10 cellular contexts compared by ENCODE assay signal in the genomic region with DNA sequence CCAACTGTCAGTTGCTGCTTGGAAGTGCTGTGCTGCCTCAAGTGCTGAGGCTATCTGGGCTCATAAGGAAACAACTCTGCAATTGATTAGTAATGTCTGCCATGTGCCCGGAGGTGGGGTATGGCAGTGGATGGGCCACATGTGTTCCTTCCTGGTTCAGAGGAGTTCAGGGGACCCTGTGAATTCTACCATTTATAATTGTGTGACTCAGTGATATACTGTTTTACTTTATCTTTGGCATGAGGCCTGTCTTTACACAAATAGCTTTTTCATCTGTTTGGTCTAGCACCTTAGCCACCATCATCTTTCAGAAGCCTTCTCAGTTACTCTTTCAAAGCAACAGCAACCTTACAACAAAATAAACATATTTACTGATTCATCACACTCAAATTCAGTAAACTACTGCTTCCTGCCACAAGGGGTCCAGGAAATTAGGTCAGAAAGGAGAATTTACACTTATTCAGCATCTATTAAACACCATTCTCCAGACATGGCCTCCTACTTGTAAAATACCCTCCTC. TPM values are rescaled to one million over a fixed set of nuclear protein-coding genes. Genes with fewer than 3 reads are reported as not detected.
A peak's percentile ranks its signal among the peaks of the same experiment; 100 is the strongest.
DNase-seq lines count a peak whose midpoint lies in the region; ATAC-seq, FAIRE-seq and TF ChIP-seq lines count a peak whose summit lies in the region.
"Had no signal": no experiment of that assay in that cellular context is flagged by ENCODE, and none has a peak within 500 bp of the region (broad histone marks: within the 10 kb centered on the region; RNA-seq: fewer than 3 reads in every experiment).

No MANE protein-coding gene starts in this region.

- peak; percentile 22 for TF ChIP-seq CTCF in CD4-positive, alpha-beta T cell (IDR thresholded peaks at IDR 0.05)
- TF ChIP-seq CTCF in K562 (IDR thresholded peaks at IDR 0.05 in 2 of 3, conservative IDR thresholded peaks at IDR 0.05 in 1 of 3; ENCODE audit: insufficient read depth in 2 of 3, low read depth in 1 of 3, low read length in 3 of 3) = peak; percentile 16 to 48 (median 35); a peak in 4 of 6 replicates

- no peaks in the 10 kb centered on the region for H3K4me1 Mint-ChIP-seq in CD4-positive, alpha-beta T cell (ENCODE audit: low read depth)
- H3K4me1 Mint-ChIP-seq in activated T-helper 2 cell treated with anti-CD3 and anti-CD28 coated beads, Interferon-gamma antibody, Interleukin-2, Interleukin-4, amounts not matched to agents 10 μg/mL and 5 μg/mL and 100 μg/mL, durations not matched to agents 14 hours and 24 hours and 36 hours (ENCODE audit: low read depth) = peaks cover 2% of the 10 kb centered on the region
- H3K4me1 Mint-ChIP-seq: stimulated activated memory B cell treated with anti-CD40 and anti-IgM and Interleukin-4, amounts not matched to agents 10 μg/mL and 1 μg/mL and 100 μg/mL, for 72 hours had no signal

- H3K9ac ChIP-seq in K562 (ENCODE audit: insufficient read depth in 1 of 2, low read depth in 2 of 2, low read length in 2 of 2) = no peak overlapping the region
- H3K9ac ChIP-seq in mesendoderm (ENCODE audit: low read length) = no peak overlapping the region

- intact Hi-C loops in CD4-positive, alpha-beta T cell (cut with DNase I, micrococcal nuclease) = no loop called here
- intact Hi-C loops in K562 (cut with micrococcal nuclease) = no loop called here
- intact Hi-C loops in activated T-helper 2 cell treated with anti-CD3 and anti-CD28 coated beads, Interferon-gamma antibody, Interleukin-2, Interleukin-4, amounts not matched to agents 10 μg/mL and 5 μg/mL and 100 μg/mL, durations not matched to agents 14 hours and 24 hours and 36 hours (cut with micrococcal nuclease) = no loop called here

- H3K4me2 ChIP-seq in K562 (ENCODE audit: insufficient read depth, low read length) (no peak overlapping the region; the same call in 1 of the 2 replicates), mesendoderm (ENCODE audit: low read length) (no peak overlapping the region)

- H2AFZ ChIP-seq in K562 (ENCODE audit: low read depth, low read length) = peak overlapping the region; percentile 79

- CTCF ChIA-PET in CD4-positive, alpha-beta T cell (lab: Charles Lee) = interaction anchor here (1.2 to 1.4 kb wide), 2 partner anchors 8 to 32 kb away, joined by 3 read pairs; no protein-coding TSS in a partner anchor
- CTCF ChIA-PET in K562 (lab: Yijun Ruan, JAX; ENCODE audit: low intra/inter-chr PET ratio) = no interaction called here

- no peaks in the 10 kb centered on the region for H3K79me1 ChIP-seq in mesendoderm (ENCODE audit: low read length)

- 0% methylated on average over 1 of the region's 1 CpG for WGBS in K562 (ENCODE audit: insufficient coverage, low coverage, missing lambda C conversion rate)
- no CpG with 5 or more reads among the region's 1 CpG for WGBS in mesendoderm (ENCODE audit: extremely low coverage, insufficient coverage, low lambda C conversion rate)

- no peak overlapping the region for H3K27ac ChIP-seq in CD4-positive, alpha-beta T cell (ENCODE audit: low read depth, low read length)
- H3K27ac ChIP-seq in K562 (ENCODE audit: extremely low read depth, low read depth, low read length) (no peak overlapping the region), mesendoderm (ENCODE audit: low read depth, low read length) (peak overlapping the region; percentile 72)
- H3K27ac ChIP-seq: SJCRH30 had no signal

- H3K23ac ChIP-seq in mesendoderm (ENCODE audit: low read length) = no peak overlapping the region

- H3K27me3 Mint-ChIP-seq in CD4-positive, alpha-beta T cell = no peaks in the 10 kb centered on the region
- peaks cover 12% of the 10 kb centered on the region for H3K27me3 Mint-ChIP-seq in activated T-helper 2 cell treated with anti-CD3 and anti-CD28 coated beads, Interferon-gamma antibody, Interleukin-2, Interleukin-4, amounts not matched to agents 10 μg/mL and 5 μg/mL and 100 μg/mL, durations not matched to agents 14 hours and 24 hours and 36 hours (ENCODE audit: low read depth)

- peak overlapping the region; percentile 86 for H2BK5ac ChIP-seq in mesendoderm (ENCODE audit: low read length)

- H3K18ac ChIP-seq in mesendoderm (ENCODE audit: low read length) = peak overlapping the region; percentile 89

- FAIRE-seq in K562 (lab: Jason Lieb, UNC) = no peak

- H3K56ac ChIP-seq in mesendoderm (ENCODE audit: low read length) = peak overlapping the region; percentile 61

- H3K4me1 ChIP-seq in K562 (replicated peaks in 1 of 2; ENCODE audit: control insufficient read depth in 2 of 2, insufficient read depth in 2 of 2, low read length in 2 of 2) (no peaks in the 10 kb centered on the region; a peak in 1 of 5 replicates), mesendoderm (ENCODE audit: control insufficient read depth, low read depth, low read length) (peaks cover 28% of the 10 kb centered on the region)
- H3K4me1 ChIP-seq: SJCRH30 had no signal

- no peaks in the 10 kb centered on the region for H3K36me3 Mint-ChIP-seq in CD4-positive, alpha-beta T cell (ENCODE audit: low read depth)
- H3K36me3 Mint-ChIP-seq in activated T-helper 2 cell treated with anti-CD3 and anti-CD28 coated beads, Interferon-gamma antibody, Interleukin-2, Interleukin-4, amounts not matched to agents 10 μg/mL and 5 μg/mL and 100 μg/mL, durations not matched to agents 14 hours and 24 hours and 36 hours (ENCODE audit: low read depth) = no peaks in the 10 kb centered on the region
- H3K36me3 Mint-ChIP-seq: stimulated activated memory B cell treated with anti-CD40 and anti-IgM and Interleukin-4, amounts not matched to agents 10 μg/mL and 1 μg/mL and 100 μg/mL, for 72 hours had no signal

- no peak overlapping the region for H4K8ac ChIP-seq in mesendoderm (ENCODE audit: low read depth, low read length)

- no peak for DNase-seq in CD4-positive, alpha-beta T cell
- peak; percentile 74 for DNase-seq in HT1080 (ENCODE audit: low read depth)
- DNase-seq in K562 (ENCODE audit: extremely low read depth in 1 of 4, low spot score in 3 of 4) = peak in 3 of 4 experiments; percentile 24 to 36 (median 30)
- peak; percentile 93 for DNase-seq in mesendoderm
- DNase-seq in ecto neural progenitor cell (ENCODE audit: low spot score) = no peak
- no peak for DNase-seq in NCI-H226
- no peak for DNase-seq in activated T-helper 2 cell treated with anti-CD3 and anti-CD28 coated beads, Interferon-gamma antibody, Interleukin-2, Interleukin-4, amounts not matched to agents 10 μg/mL and 5 μg/mL and 100 μg/mL, durations not matched to agents 14 hours and 24 hours and 36 hours (ENCODE audit: low spot score)
- DNase-seq in NCI-H2171 (lab: John Stamatoyannopoulos, UW) = no peak

- no peaks in the 10 kb centered on the region for H3K9me3 Mint-ChIP-seq in CD4-positive, alpha-beta T cell
- H3K9me3 Mint-ChIP-seq in activated T-helper 2 cell treated with anti-CD3 and anti-CD28 coated beads, Interferon-gamma antibody, Interleukin-2, Interleukin-4, amounts not matched to agents 10 μg/mL and 5 μg/mL and 100 μg/mL, durations not matched to agents 14 hours and 24 hours and 36 hours = no peaks in the 10 kb centered on the region
- H3K9me3 Mint-ChIP-seq: stimulated activated memory B cell treated with anti-CD40 and anti-IgM and Interleukin-4, amounts not matched to agents 10 μg/mL and 1 μg/mL and 100 μg/mL, for 72 hours had no signal

- POLR2A ChIA-PET in CD4-positive, alpha-beta T cell (lab: Charles Lee) = no interaction called here
- POLR2A ChIA-PET in K562 (lab: Yijun Ruan, JAX) = no interaction called here

- peak overlapping the region; percentile 79 for H3K4ac ChIP-seq in mesendoderm (ENCODE audit: low read depth, low read length)

- TF ChIP-seq POLR2A in K562 (conservative IDR thresholded peaks at IDR 0.05) = no peak

- H3K9me1 ChIP-seq in K562 (ENCODE audit: control insufficient read depth, insufficient read depth, low read length) = no peaks in the 10 kb centered on the region

- TF ChIP-seq RAD21 in K562 (CRISPR knock-in tag; conservative IDR thresholded peaks at IDR 0.05 in 1 of 2, IDR thresholded peaks at IDR 0.05 in 1 of 2) = no peak

- no peaks in the 10 kb centered on the region for H3K27me3 ChIP-seq in CD4-positive, alpha-beta T cell (ENCODE audit: control insufficient read depth, insufficient read depth, low read length)
- peaks cover 0 to 31% of the 10 kb centered on the region in 2 experiments; a peak in 3 of 5 replicates for H3K27me3 ChIP-seq in K562 (ENCODE audit: control insufficient read depth in 2 of 2, insufficient read depth in 2 of 2, low read length in 2 of 2)
- no peaks in the 10 kb centered on the region for H3K27me3 ChIP-seq in mesendoderm (ENCODE audit: insufficient read depth, low read length, poor library complexity)
- H3K27me3 ChIP-seq: SJCRH30 had no signal

- in situ Hi-C loops in K562 (cut with MboI) = no loop called here

- H3K4me3 Mint-ChIP-seq in CD4-positive, alpha-beta T cell = no peak overlapping the region
- H3K4me3 Mint-ChIP-seq in activated T-helper 2 cell treated with anti-CD3 and anti-CD28 coated beads, Interferon-gamma antibody, Interleukin-2, Interleukin-4, amounts not matched to agents 10 μg/mL and 5 μg/mL and 100 μg/mL, durations not matched to agents 14 hours and 24 hours and 36 hours (ENCODE audit: low read depth) = no peak overlapping the region
- H3K4me3 Mint-ChIP-seq: stimulated activated memory B cell treated with anti-CD40 and anti-IgM and Interleukin-4, amounts not matched to agents 10 μg/mL and 1 μg/mL and 100 μg/mL, for 72 hours had no signal

- no TSS peak for BruUV-seq in K562 (replicated peaks; lab: Mats Ljungman, UMichigan)

- TF ChIP-seq EP300 in K562 (IDR thresholded peaks at IDR 0.05; ENCODE audit: low read length) = no peak

- H3K36me3 ChIP-seq in K562 (ENCODE audit: control insufficient read depth, insufficient read depth, low read length) = no peaks in the 10 kb centered on the region
- no peaks in the 10 kb centered on the region for H3K36me3 ChIP-seq in mesendoderm (ENCODE audit: control insufficient read depth, insufficient read depth, low read length)
- H3K36me3 ChIP-seq: SJCRH30 had no signal

- H4K20me1 ChIP-seq in K562 (replicated peaks; ENCODE audit: control insufficient read depth, insufficient read depth, low read length) = no peaks in the 10 kb centered on the region

- no peak overlapping the region for H4K5ac ChIP-seq in mesendoderm (ENCODE audit: low read length)

- H2BK15ac ChIP-seq in mesendoderm (replicated peaks; ENCODE audit: low read depth) = peak overlapping the region; percentile 37

- ATAC-seq in CD4-positive, alpha-beta T cell (ENCODE audit: poor library complexity) = no peak
- ATAC-seq in K562 = peak; percentile 43
- ATAC-seq: stimulated activated memory B cell treated with anti-CD40 and anti-IgM and Interleukin-4, amounts not matched to agents 10 μg/mL and 1 μg/mL and 100 μg/mL, for 72 hours had no signal

- H3K9me3 ChIP-seq in CD4-positive, alpha-beta T cell (ENCODE audit: control insufficient read depth, low read length) = no peaks in the 10 kb centered on the region
- no peaks in the 10 kb centered on the region; the same call in 1 of the 2 replicates for H3K9me3 ChIP-seq in K562 (replicated peaks; ENCODE audit: control insufficient read depth, insufficient read depth, low read depth, low read length)
- H3K9me3 ChIP-seq: SJCRH30 had no signal

- no peak overlapping the region for H3K27ac Mint-ChIP-seq in CD4-positive, alpha-beta T cell
- H3K27ac Mint-ChIP-seq in activated T-helper 2 cell treated with anti-CD3 and anti-CD28 coated beads, Interferon-gamma antibody, Interleukin-2, Interleukin-4, amounts not matched to agents 10 μg/mL and 5 μg/mL and 100 μg/mL, durations not matched to agents 14 hours and 24 hours and 36 hours = no peak overlapping the region
- H3K27ac Mint-ChIP-seq: stimulated activated memory B cell treated with anti-CD40 and anti-IgM and Interleukin-4, amounts not matched to agents 10 μg/mL and 1 μg/mL and 100 μg/mL, for 72 hours had no signal

- H3K4me3 ChIP-seq in K562 (no peak overlapping the region), mesendoderm (ENCODE audit: low read length) (no peak overlapping the region)
- H3K4me3 ChIP-seq: SJCRH30 had no signal

- peak overlapping the region; percentile 33 for H2AK5ac ChIP-seq in mesendoderm (ENCODE audit: low read length)

- H3K79me2 ChIP-seq in K562 (ENCODE audit: control insufficient read depth, insufficient read depth, low read length) (no peaks in the 10 kb centered on the region), mesendoderm (ENCODE audit: control insufficient read depth, insufficient read depth, low read length) (no peaks in the 10 kb centered on the region)

- no peak overlapping the region for H2BK120ac ChIP-seq in mesendoderm (ENCODE audit: low read depth, low read length)

RNA-seq across cellular contexts. Expression of a gene that starts 20.9 kb away (rescaled TPM):
- under 1 TPM; 0.61 to 0.71 TPM for total RNA-seq in CD4-positive, alpha-beta T cell
- total RNA-seq in HT1080 (2014; rRNA removed; shearing (Covaris generic)) = 41.5 and 48.0 TPM in 2 replicates
- 79.1 and 94.6 TPM in 2 replicates for polyA plus RNA-seq in HT1080 (2015; cell fraction: cytosol; rRNA removed)
- polyA plus RNA-seq in HT1080 (2015; cell fraction: nucleus; rRNA removed) = 75.8 and 84.2 TPM in 2 replicates
- total RNA-seq in K562 (2011; cell fraction: chromatin; rRNA removed; ENCODE audit: low replicate concordance) = not detected in 2 replicates
- not detected in 2 replicates for total RNA-seq in K562 (2011; cell fraction: nucleolus; rRNA removed)
- total RNA-seq in K562 (2011; cell fraction: nucleoplasm; rRNA removed) = not detected in 2 replicates
- total RNA-seq in K562 (2014; rRNA removed) (not detected in 2 replicates), K562 (2014; rRNA removed; fragmentation: Illumina TruSeq; extraction: Trizol) (not detected in 2 replicates), K562 (2015; rRNA removed; fragmentation: Illumina TruSeq; extraction: Trizol) (not detected in 2 replicates), K562 (2021) (0.38 and 0.40 TPM in 2 replicates)
- polyA plus RNA-seq in K562 (2011; rRNA removed) (0.14 TPM in 1 of 2 replicates, not detected in the other), K562 (2014; fragmentation: Illumina TruSeq; extraction: Trizol) (not detected in 2 replicates), K562 (2014; fragmentation: Nextera tagmentation; extraction: Ambion mirVana) (not detected), K562 (2014; rRNA removed) (0.85 TPM in 1 of 2 replicates, not detected in the other)
- not detected in 2 replicates for polyA plus RNA-seq in K562 (2011; cell fraction: cytosol; rRNA removed)
- not detected in 2 replicates for polyA plus RNA-seq in K562 (2011; cell fraction: nucleus; rRNA removed)
- not detected in 2 replicates for polyA plus RNA-seq in K562 (2012)
- polyA minus RNA-seq in K562 (2011; rRNA and poly(A)+ RNA removed) = not detected in 2 replicates
- polyA minus RNA-seq in K562 (2011; cell fraction: cytosol; rRNA and poly(A)+ RNA removed) = not detected in 2 replicates
- not detected in 2 replicates for polyA minus RNA-seq in K562 (2011; cell fraction: nucleus; rRNA and poly(A)+ RNA removed)
- polyA plus RNA-seq in mesendoderm (2013, experiment 1 of 2) = 17.5 TPM
- 17.2 TPM for polyA plus RNA-seq in mesendoderm (2013, experiment 2 of 2)
- not detected in 2 replicates for total RNA-seq in activated T-helper 2 cell treated with anti-CD3 and anti-CD28 coated beads, Interferon-gamma antibody, Interleukin-2, Interleukin-4, amounts not matched to agents 10 μg/mL and 5 μg/mL and 100 μg/mL, durations not matched to agents 14 hours and 24 hours and 36 hours

Comparison
In these comparisons a context has a peak if more than half of its experiments do, and no peak if none do; other contexts are left out.
1. DNase-seq: peak in HT1080 (single experiment), K562 (3 of 4) and mesendoderm (single experiment); none in CD4-positive, alpha-beta T cell (0 of 10), ecto neural progenitor cell (single experiment), NCI-H226 (single experiment), activated T-helper 2 cell treated with anti-CD3 and anti-CD28 coated beads, Interferon-gamma antibody, Interleukin-2, Interleukin-4, amounts not matched to agents 10 μg/mL and 5 μg/mL and 100 μg/mL, durations not matched to agents 14 hours and 24 hours and 36 hours (single experiment) and NCI-H2171 (single experiment).
2. RNA of a gene that starts 20.9 kb away (total RNA-seq): 41.5 to 48.0 TPM in HT1080; 0.61 to 0.71 TPM in CD4-positive, alpha-beta T cell, 0.38 to 0.40 TPM in K562 and not detected in activated T-helper 2 cell treated with anti-CD3 and anti-CD28 coated beads, Interferon-gamma antibody, Interleukin-2, Interleukin-4, amounts not matched to agents 10 μg/mL and 5 μg/mL and 100 μg/mL, durations not matched to agents 14 hours and 24 hours and 36 hours; every median in the first group is over 10 times any median in the second.